Comparison of ENCODE assay signal across 16 cellular contexts in genomic region chr1:25110037-25110436, GRCh38.
DNase-seq lines count a peak whose midpoint lies in the region; ATAC-seq and TF ChIP-seq lines count a peak whose summit lies in the region.
"Had no signal": no experiment of that assay in that cellular context is flagged by ENCODE, and none has a peak within 500 bp of the region (broad histone marks: within the 10 kb centered on the region; RNA-seq: fewer than 3 reads in every experiment).

No MANE protein-coding gene starts in this region.

- no peaks in the 10 kb centered on the region for H3K27me3 Mint-ChIP-seq in CD8-positive, alpha-beta memory T cell
- H3K27me3 Mint-ChIP-seq in central memory CD8-positive, alpha-beta T cell: no peaks in the 10 kb centered on the region

- H3K9me3 ChIP-seq in CD8-positive, alpha-beta memory T cell (ENCODE audit: low read length): peaks cover 8% of the 10 kb centered on the region
- peaks cover 0 to 18% (median 13%) of the 10 kb centered on the region in 8 donors for H3K9me3 ChIP-seq in spleen

- peak overlapping the region in 6 of 8 donors; percentile 32 to 95 (median 91) for H3K27ac Mint-ChIP-seq in CD8-positive, alpha-beta memory T cell
- H3K27ac Mint-ChIP-seq in central memory CD8-positive, alpha-beta T cell (ENCODE audit: low read depth): peak overlapping the region; percentile 87

- H3K27ac ChIP-seq in CD8-positive, alpha-beta memory T cell (ENCODE audit: low read depth, low read length): no peak overlapping the region
- H3K27ac ChIP-seq in spleen: peak overlapping the region in 5 of 8 donors; percentile 1 to 62 (median 48)
- H3K27ac ChIP-seq: BLaER1 treated with 17β-estradiol and CSF1 and Interleukin-3, amounts not matched to agents 10 nM and 100 nM had no signal

- peaks cover 15% of the 10 kb centered on the region for H3K4me1 ChIP-seq in CD8-positive, alpha-beta memory T cell (ENCODE audit: insufficient read depth, low read length)
- peaks cover 0 to 17% (median 0%) of the 10 kb centered on the region in 6 donors for H3K4me1 ChIP-seq in spleen

- CTCF ChIA-PET in CD8-positive, alpha-beta memory T cell (lab: Charles Lee): no interaction called here

- no peaks in the 10 kb centered on the region for H3K27me3 ChIP-seq in CD8-positive, alpha-beta memory T cell (ENCODE audit: insufficient read depth, low read length, poor library complexity, severe bottlenecking)
- H3K27me3 ChIP-seq in spleen (replicated peaks in 1 of 7): peaks cover 0 to 21% (median 0%) of the 10 kb centered on the region in 7 donors
- H3K27me3 ChIP-seq: BLaER1 treated with 17β-estradiol and CSF1 and Interleukin-3, amounts not matched to agents 10 nM and 100 nM had no signal

- H3K36me3 Mint-ChIP-seq in CD8-positive, alpha-beta memory T cell: peaks cover 2 to 11% (median 4%) of the 10 kb centered on the region in 3 donors
- peaks cover 3% of the 10 kb centered on the region for H3K36me3 Mint-ChIP-seq in central memory CD8-positive, alpha-beta T cell (ENCODE audit: insufficient read depth)

- POLR2A ChIA-PET in CD8-positive, alpha-beta memory T cell (lab: Charles Lee): no interaction called here

- no peak for ATAC-seq in central memory CD8-positive, alpha-beta T cell (replicated peaks; ENCODE audit: extremely low read depth, poor library complexity, severe bottlenecking)

- H3K4me3 ChIP-seq in CD8-positive, alpha-beta memory T cell (ENCODE audit: low read length): no peak overlapping the region
- no peak overlapping the region for H3K4me3 ChIP-seq in spleen
- H3K4me3 ChIP-seq: BLaER1 treated with 17β-estradiol and CSF1 and Interleukin-3, amounts not matched to agents 10 nM and 100 nM had no signal

- peaks cover 8 to 32% (median 18%) of the 10 kb centered on the region in 5 donors for H3K9me3 Mint-ChIP-seq in CD8-positive, alpha-beta memory T cell
- H3K9me3 Mint-ChIP-seq in central memory CD8-positive, alpha-beta T cell: no peaks in the 10 kb centered on the region

- H3K4me1 Mint-ChIP-seq in CD8-positive, alpha-beta memory T cell: peaks cover 21 to 36% (median 21%) of the 10 kb centered on the region in 3 donors
- H3K4me1 Mint-ChIP-seq in central memory CD8-positive, alpha-beta T cell: peaks cover 22% of the 10 kb centered on the region

- WGBS in spleen, 5 donors: 75 to 87% (median 83%) methylated on average over 5 of the region's 5 CpGs

- H3K4me3 Mint-ChIP-seq in CD8-positive, alpha-beta memory T cell: no peak overlapping the region
- no peak overlapping the region for H3K4me3 Mint-ChIP-seq in central memory CD8-positive, alpha-beta T cell

- H3K36me3 ChIP-seq in CD8-positive, alpha-beta memory T cell (ENCODE audit: insufficient read depth, low read length): no peaks in the 10 kb centered on the region
- no peaks in the 10 kb centered on the region for H3K36me3 ChIP-seq in spleen
- H3K36me3 ChIP-seq: BLaER1 treated with 17β-estradiol and CSF1 and Interleukin-3, amounts not matched to agents 10 nM and 100 nM had no signal

- TF ChIP-seq CTCF in spleen (IDR thresholded peaks at IDR 0.05 in 8 of 11, conservative IDR thresholded peaks at IDR 0.05 in 3 of 11): no peak

- TF ChIP-seq POLR2A in spleen (IDR thresholded peaks at IDR 0.05): no peak

- no peak for DNase-seq in CD8-positive, alpha-beta memory T cell
- DNase-seq in NOMO-1 treated with DMSO at 0.1 percent for 48 hours (lab: John Stamatoyannopoulos, UW; ENCODE audit: unreplicated experiment) (peak; percentile 81), spleen (no peak), AG08396 (ENCODE audit: low spot score) (no peak), amniotic stem cell (lab: John Stamatoyannopoulos, UW) (no peak), NCI-H146 (lab: John Stamatoyannopoulos, UW) (no peak)
- no peak for DNase-seq in central memory CD8-positive, alpha-beta T cell (ENCODE audit: low spot score in 2 of 2)
- DNase-seq: DND-41, GDM1, NCI-H1105 treated with DMSO at 0.1 percent for 48 hours, NCI-H1930, NCI-H2171, NCI-H446 treated with DMSO at 0.1 percent for 48 hours, NCI-H748 treated with DMSO at 0.1 percent for 48 hours, SIG-M5 had no signal

- intact Hi-C loops in spleen (cut with DNase I; ENCODE audit: low total_unique reads): no loop called here
